In genomic region chr18:76709659-76710645, GRCh38 we compare ENCODE assay signal across 8 cellular contexts.
DNase-seq lines count a peak whose midpoint lies in the region; ATAC-seq and TF ChIP-seq lines count a peak whose summit lies in the region.

No MANE protein-coding gene starts in this region.

- H3K9me3 ChIP-seq in adipocyte (ENCODE audit: control insufficient read depth, low read length), result no peaks in the 10 kb centered on the region

- ATAC-seq in HG02610 (IDR thresholded peaks at IDR 0.05; ENCODE audit: unreplicated experiment), result peak; percentile 78
- ATAC-seq in left cardiac atrium, result peak; percentile 84 to 92

- H3K4me3 ChIP-seq in GM12865 (ENCODE audit: low read depth, low read length) (no peak overlapping the region), adipocyte (ENCODE audit: low read length) (no peak overlapping the region), retinal pigment epithelial cell (ENCODE audit: low read length) (peak overlapping the region; percentile 14)

- peak; percentile 79 for DNase-seq in GM12865 (ENCODE audit: low read depth)
- DNase-seq in NCI-H1105 treated with DMSO at 0.1 percent for 48 hours (lab: John Stamatoyannopoulos, UW), result peak; percentile 62
- DNase-seq in SW480 (ENCODE audit: low spot score), result peak; percentile 47
- peak; percentile 91 for DNase-seq in adipocyte (ENCODE audit: low read depth)
- peak; percentile 73 for DNase-seq in left cardiac atrium
- peak; percentile 8 for DNase-seq in retinal pigment epithelial cell (ENCODE audit: low read depth)
- no peak for DNase-seq in NCI-H446 treated with DMSO at 0.1 percent for 48 hours (lab: John Stamatoyannopoulos, UW)

- peak overlapping the region; percentile 57 for H3K9ac ChIP-seq in adipocyte (ENCODE audit: low read length)

- H3K4me1 ChIP-seq in adipocyte (ENCODE audit: control insufficient read depth, insufficient read depth, low read length), result peaks cover 4% of the 10 kb centered on the region

- TF ChIP-seq CTCF in GM12865 (IDR thresholded peaks at IDR 0.05; ENCODE audit: insufficient read depth, low read depth, low read length, missing control alignments) (peak; percentile 77), retinal pigment epithelial cell (conservative IDR thresholded peaks at IDR 0.05; ENCODE audit: low read depth, low read length) (peak; percentile 82)

- peaks cover 4% of the 10 kb centered on the region for H3K27me3 ChIP-seq in adipocyte (replicated peaks; ENCODE audit: control insufficient read depth, insufficient read depth, low read length)

- intact Hi-C loops in left cardiac atrium (cut with DNase I), result loop anchor here (2.0 to 5.0 kb wide), 2 partner anchors 311 to 313 kb away; no protein-coding TSS in a partner anchor

- H3K36me3 ChIP-seq in adipocyte (ENCODE audit: control insufficient read depth, insufficient read depth, low read length, severe bottlenecking), result no peaks in the 10 kb centered on the region
